Comparison of ENCODE assay signal across 31 cellular contexts in the genomic region with DNA sequence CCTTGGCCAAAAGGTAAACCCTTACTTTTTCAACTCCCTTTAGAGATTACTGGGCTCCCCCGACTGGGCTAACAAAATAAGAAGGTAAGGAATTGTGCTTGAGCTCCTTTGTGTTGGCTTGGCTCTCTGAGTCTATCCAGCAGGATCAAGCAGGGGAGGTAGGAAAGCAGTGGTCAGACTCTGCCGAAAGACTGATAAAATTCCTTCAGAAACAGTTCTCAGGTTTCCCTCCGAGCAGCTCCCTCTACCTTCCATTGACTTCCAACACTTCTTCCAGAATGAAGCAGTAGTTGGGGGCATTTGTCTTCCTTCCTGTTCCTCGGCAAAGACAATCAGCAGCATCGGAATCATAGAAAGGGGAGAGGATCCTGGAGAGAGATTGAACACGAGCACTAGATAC. TPM values are rescaled to one million over a fixed set of nuclear protein-coding genes. Genes with fewer than 3 reads are reported as not detected.
"Had no signal": no experiment of that assay in that cellular context is flagged by ENCODE, and none has a peak within 500 bp of the region (broad histone marks: within the 10 kb centered on the region; RNA-seq: fewer than 3 reads in every experiment).

No MANE protein-coding gene starts in this region.

- ATAC-seq: activated CD8-positive, alpha-beta T cell treated with anti-CD3 and anti-CD28 coated beads, Interleukin-2, amount 10 ng/mL, durations not matched to agents 7 days and 5 days; activated naive CD4-positive, alpha-beta T cell treated with anti-CD3 and anti-CD28 coated beads, Interleukin-2, amount 50 U/mL, for 72 hours; activated T-cell treated with anti-CD3 and anti-CD28 coated beads, Interleukin-2, amount 50 U/mL, for 4 hours; body of pancreas; Panc1 had no signal

- H3K4me1 Mint-ChIP-seq: activated CD4-positive, alpha-beta T cell treated with anti-CD3 and anti-CD28 coated beads, Interleukin-2, amount 10 ng/mL, durations not matched to agents 7 days and 5 days had no signal

- FAIRE-seq: astrocyte, bronchial epithelial cell had no signal

- H3K4me1 ChIP-seq: adrenal gland, body of pancreas, SJCRH30 had no signal

- H3K27ac ChIP-seq: adrenal gland, body of pancreas, SJCRH30, SK-N-MC, WERI-Rb-1 had no signal

- H3K9me3 ChIP-seq: body of pancreas, SJCRH30 had no signal

- H3K27me3 Mint-ChIP-seq: activated CD4-positive, alpha-beta T cell treated with anti-CD3 and anti-CD28 coated beads, Interleukin-2, amount 10 ng/mL, durations not matched to agents 7 days and 5 days had no signal

- H3K27ac Mint-ChIP-seq: activated CD4-positive, alpha-beta T cell treated with anti-CD3 and anti-CD28 coated beads, Interleukin-2, amount 10 ng/mL, durations not matched to agents 7 days and 5 days; activated CD8-positive, alpha-beta T cell treated with anti-CD3 and anti-CD28 coated beads, Interleukin-2, amount 10 ng/mL, durations not matched to agents 7 days and 5 days; activated naive CD4-positive, alpha-beta T cell treated with anti-CD3 and anti-CD28 coated beads for 36 hours; activated naive CD4-positive, alpha-beta T cell treated with anti-CD3 and anti-CD28 coated beads, Interleukin-2, amount 50 U/mL, for 72 hours; activated T-helper 1 cell treated with anti-CD3 and anti-CD28 coated beads, Interleukin-12 subunit alpha, Interleukin-12 subunit beta, Interleukin-2, Interleukin-4 antibody, amounts not matched to agents 30 ng/mL and 10 ng/mL and 1 ng/mL, durations not matched to agents 14 hours and 24 hours and 36 hours had no signal

- H3K36me3 Mint-ChIP-seq: activated naive CD4-positive, alpha-beta T cell treated with anti-CD3 and anti-CD28 coated beads, Interleukin-2, amount 50 U/mL, for 72 hours had no signal

- H3K27me3 ChIP-seq: adrenal gland, body of pancreas, SJCRH30 had no signal

- DNase-seq: activated CD4-positive, alpha-beta T cell treated with anti-CD3 and anti-CD28 coated beads, Interleukin-2, amount 10 ng/mL, durations not matched to agents 7 days and 5 days; activated CD4-positive, alpha-beta T cell treated with anti-CD3 and anti-CD28 coated beads, Interleukin-2, amount 50 U/mL, for 48 hours; activated CD8-positive, alpha-beta T cell treated with anti-CD3 and anti-CD28 coated beads, Interleukin-2, amount 10 ng/mL, durations not matched to agents 7 days and 5 days; activated gamma-delta T cell treated with Interleukin-2 at 50 U/mL for 16 hours; activated naive CD4-positive, alpha-beta T cell treated with anti-CD3 and anti-CD28 coated beads for 36 hours; activated T-cell treated with anti-CD3 and anti-CD28 coated beads, Interleukin-2, amount 50 U/mL, for 4 hours; adrenal gland; body of pancreas; caudate nucleus; NCI-H1048; NCI-H1105 treated with DMSO at 0.1 percent for 48 hours; NCI-H1436; NCI-H1694; NCI-H2029; NCI-H345; NCI-H524 treated with DMSO at 0.1 percent for 48 hours; SHP77; SJCRH30; T1000; WERI-Rb-1 had no signal

- H3K4me3 ChIP-seq: adrenal gland, body of pancreas, SJCRH30, SK-N-MC had no signal

- H3K4me3 Mint-ChIP-seq: activated CD4-positive, alpha-beta T cell treated with anti-CD3 and anti-CD28 coated beads, Interleukin-2, amount 10 ng/mL, durations not matched to agents 7 days and 5 days; activated CD8-positive, alpha-beta T cell treated with anti-CD3 and anti-CD28 coated beads, Interleukin-2, amount 10 ng/mL, durations not matched to agents 7 days and 5 days; activated naive CD4-positive, alpha-beta T cell treated with anti-CD3 and anti-CD28 coated beads for 36 hours; activated T-cell treated with anti-CD3 and anti-CD28 coated beads, Interleukin-2, amount 50 U/mL, for 4 hours; activated T-helper 1 cell treated with anti-CD3 and anti-CD28 coated beads, Interleukin-12 subunit alpha, Interleukin-12 subunit beta, Interleukin-2, Interleukin-4 antibody, amounts not matched to agents 30 ng/mL and 10 ng/mL and 1 ng/mL, durations not matched to agents 14 hours and 24 hours and 36 hours had no signal

- H3K36me3 ChIP-seq: adrenal gland, SJCRH30, WERI-Rb-1 had no signal

- H3K9me3 Mint-ChIP-seq: activated CD4-positive, alpha-beta T cell treated with anti-CD3 and anti-CD28 coated beads, Interleukin-2, amount 10 ng/mL, durations not matched to agents 7 days and 5 days; activated naive CD4-positive, alpha-beta T cell treated with anti-CD3 and anti-CD28 coated beads for 36 hours; activated naive CD4-positive, alpha-beta T cell treated with anti-CD3 and anti-CD28 coated beads, Interleukin-2, amount 50 U/mL, for 72 hours; activated T-cell treated with anti-CD3 and anti-CD28 coated beads, Interleukin-2, amount 50 U/mL, for 4 hours; activated T-helper 1 cell treated with anti-CD3 and anti-CD28 coated beads, Interleukin-12 subunit alpha, Interleukin-12 subunit beta, Interleukin-2, Interleukin-4 antibody, amounts not matched to agents 30 ng/mL and 10 ng/mL and 1 ng/mL, durations not matched to agents 14 hours and 24 hours and 36 hours had no signal

RNA-seq across cellular contexts. Expression of a gene that starts 16.1 kb away (rescaled TPM):
- total RNA-seq: activated CD4-positive, alpha-beta T cell treated with anti-CD3 and anti-CD28 coated beads, Interleukin-2, amount 10 ng/mL, durations not matched to agents 7 days and 5 days; activated CD8-positive, alpha-beta T cell treated with anti-CD3 and anti-CD28 coated beads, Interleukin-2, amount 10 ng/mL, durations not matched to agents 7 days and 5 days; activated naive CD4-positive, alpha-beta T cell treated with anti-CD3 and anti-CD28 coated beads for 36 hours; activated naive CD4-positive, alpha-beta T cell treated with anti-CD3 and anti-CD28 coated beads, Interleukin-2, amount 50 U/mL, for 72 hours; activated T-cell treated with anti-CD3 and anti-CD28 coated beads, Interleukin-2, amount 50 U/mL, for 4 hours; activated T-helper 1 cell treated with anti-CD3 and anti-CD28 coated beads, Interleukin-12 subunit alpha, Interleukin-12 subunit beta, Interleukin-2, Interleukin-4 antibody, amounts not matched to agents 30 ng/mL and 10 ng/mL and 1 ng/mL, durations not matched to agents 14 hours and 24 hours and 36 hours; adrenal gland; astrocyte; body of pancreas; M059J; NCI-H460; RPMI7951; SJCRH30; T-helper 1 cell treated with Interleukin-12 subunit alpha and Interleukin-12 subunit beta and Interleukin-4 antibody, amounts not matched to agents 30 ng/mL and 1 ng/mL, for 36 hours; T-helper 2 cell treated with Interferon-gamma antibody and Interleukin-4, amounts not matched to agents 100 ng/mL and 5 ng/mL, for 36 hours had no signal
- polyA plus RNA-seq: adrenal gland had no signal
